In the genomic region with DNA sequence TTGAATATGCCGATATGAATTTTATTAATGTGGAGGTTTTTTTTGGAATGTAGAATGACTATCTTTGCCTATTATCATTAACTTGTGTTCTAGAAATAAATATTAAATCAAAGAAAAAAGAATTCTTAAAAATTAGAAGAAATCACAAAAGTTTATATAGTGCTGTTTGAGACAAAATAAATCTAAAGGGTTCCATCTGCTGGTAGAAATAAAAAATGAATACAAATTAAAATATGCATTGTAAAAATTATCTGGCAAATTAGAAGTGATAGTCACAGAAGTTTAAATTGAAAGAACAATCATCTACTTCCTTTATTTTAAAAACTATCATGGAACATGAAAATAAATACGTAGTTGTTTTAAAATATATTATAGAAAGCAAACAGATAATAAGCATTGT, we compare ENCODE assay signal across 1 cellular context.
A peak's percentile ranks its signal among the peaks of the same experiment; 100 is the strongest.
TF ChIP-seq lines count a peak whose summit lies in the region.

No MANE protein-coding gene starts in this region.

TF ChIP-seq in GM12878, 131 proteins besides CTCF, POLR2A, EP300 and RAD21:
- peak; percentile 48; the same call in 1 of the 2 replicates for TF ChIP-seq SMC3 (IDR thresholded peaks at IDR 0.05; ENCODE audit: borderline replicate concordance, low read length)
- no peak for TF ChIP-seq SREBF1 (IDR thresholded peaks at IDR 0.05; ENCODE audit: low read length)
